Comparison of ENCODE assay signal across 1 cellular context in the genomic region with DNA sequence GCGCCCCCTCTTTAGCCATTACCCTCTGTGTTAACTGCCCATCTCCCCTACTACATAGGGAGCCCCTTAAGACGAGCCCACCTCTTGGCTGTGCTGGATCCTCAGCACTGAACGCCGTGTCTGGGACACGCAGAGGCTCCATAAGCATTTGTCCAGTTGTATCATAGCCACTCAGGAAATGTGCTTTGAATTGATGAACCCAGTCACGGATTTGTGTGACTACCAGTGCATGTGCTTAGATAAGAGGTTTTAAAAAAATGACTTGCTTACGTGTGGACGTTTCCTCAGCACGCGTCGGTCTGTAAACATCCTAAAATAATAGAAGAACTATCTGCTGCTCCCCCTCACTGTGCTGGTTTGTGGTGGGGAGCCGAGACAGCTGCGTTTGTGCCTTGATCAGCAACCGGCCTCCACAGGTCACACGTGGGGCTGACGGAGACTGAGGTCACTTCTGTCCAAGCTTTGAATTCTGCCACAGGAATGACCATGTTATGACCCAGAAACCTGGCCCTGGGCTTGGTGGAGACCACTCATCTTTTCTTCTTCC.
TF ChIP-seq lines count a peak whose summit lies in the region.

No MANE protein-coding gene starts in this region.

TF ChIP-seq in K562, 482 proteins besides CTCF, POLR2A, EP300 and RAD21 (continued from another document and continues in another):
- TF ChIP-seq ZBTB11 (CRISPR knock-in tag; IDR thresholded peaks at IDR 0.05) (no peak), MAFF (IDR thresholded peaks at IDR 0.05; ENCODE audit: low read length) (no peak), ZNF232 (CRISPR knock-in tag; IDR thresholded peaks at IDR 0.05) (no peak), TCF7 (IDR thresholded peaks at IDR 0.05; ENCODE audit: borderline replicate concordance) (no peak), ZNF175 (CRISPR knock-in tag; IDR thresholded peaks at IDR 0.05; ENCODE audit: low read depth) (peak; percentile 58; the same call in 1 of the 2 replicates), SNIP1 (IDR thresholded peaks at IDR 0.05; ENCODE audit: low read depth) (no peak), SIRT6 (IDR thresholded peaks at IDR 0.05; ENCODE audit: low read depth, low read length) (no peak), RBBP5 (IDR thresholded peaks at IDR 0.05; ENCODE audit: borderline replicate concordance, insufficient read depth, low read length, poor library complexity, severe bottlenecking) (no peak), TSC22D4 (tag; IDR thresholded peaks at IDR 0.05) (no peak), PTTG1 (tag; IDR thresholded peaks at IDR 0.05; ENCODE audit: low read depth) (no peak), BMI1 (IDR thresholded peaks at IDR 0.05; ENCODE audit: low read length) (no peak), FOXK1 (CRISPR knock-in tag; IDR thresholded peaks at IDR 0.05; ENCODE audit: borderline replicate concordance) (no peak), BRD9 (IDR thresholded peaks at IDR 0.05; ENCODE audit: low read depth, partially characterized antibody) (no peak), FOXM1 (IDR thresholded peaks at IDR 0.05; ENCODE audit: low read depth) (peak; percentile 66), FOXM1 (CRISPR knock-in tag; IDR thresholded peaks at IDR 0.05; ENCODE audit: low read depth) (no peak), ZNF197 (CRISPR knock-in tag; IDR thresholded peaks at IDR 0.05; ENCODE audit: low read depth) (no peak), GABPA (tag; conservative IDR thresholded peaks at IDR 0.05; ENCODE audit: low read depth) (no peak), RB1 (IDR thresholded peaks at IDR 0.05; ENCODE audit: low read depth) (no peak), ATF1 (CRISPR knock-in tag; IDR thresholded peaks at IDR 0.05) (no peak), ATF1 (tag; IDR thresholded peaks at IDR 0.05) (peak; percentile 87), GATAD2B (IDR thresholded peaks at IDR 0.05; ENCODE audit: borderline replicate concordance) (peak; percentile 59; the same call in 1 of the 2 replicates), HIVEP1 (CRISPR knock-in tag; IDR thresholded peaks at IDR 0.05) (no peak), BACH1 (tag; IDR thresholded peaks at IDR 0.05) (no peak), ELK1 (CRISPR knock-in tag; IDR thresholded peaks at IDR 0.05) (no peak), ZZZ3 (IDR thresholded peaks at IDR 0.05) (no peak), KAT8 (IDR thresholded peaks at IDR 0.05; ENCODE audit: low read depth) (no peak), ZNF551 (CRISPR knock-in tag; IDR thresholded peaks at IDR 0.05) (no peak), ZNF212 (CRISPR knock-in tag; IDR thresholded peaks at IDR 0.05) (no peak), CXXC5 (CRISPR knock-in tag; IDR thresholded peaks at IDR 0.05) (peak; percentile 77), TAF1 (IDR thresholded peaks at IDR 0.05; ENCODE audit: control insufficient read depth, extremely low read depth, insufficient read depth, low read length, severe bottlenecking) (no peak), DEAF1 (CRISPR knock-in tag; IDR thresholded peaks at IDR 0.05) (no peak), ZNF143 (CRISPR knock-in tag; IDR thresholded peaks at IDR 0.05) (no peak), ERF (CRISPR knock-in tag; IDR thresholded peaks at IDR 0.05) (no peak), JUND (IDR thresholded peaks at IDR 0.05; ENCODE audit: borderline replicate concordance, low read depth, low read length) (peak; percentile 53; the same call in 1 of the 2 replicates), JUND (tag; IDR thresholded peaks at IDR 0.05; ENCODE audit: borderline replicate concordance, low read depth, low read length) (peak; percentile 57; the same call in 1 of the 3 replicates), ZNF140 (CRISPR knock-in tag; IDR thresholded peaks at IDR 0.05) (no peak), ZNF717 (CRISPR knock-in tag; IDR thresholded peaks at IDR 0.05) (no peak), KDM4B (IDR thresholded peaks at IDR 0.05; ENCODE audit: borderline replicate concordance in 2 of 2, low read depth in 1 of 2) (no peak), CGGBP1 (CRISPR knock-in tag; IDR thresholded peaks at IDR 0.05) (no peak), MTA3 (IDR thresholded peaks at IDR 0.05; ENCODE audit: borderline replicate concordance) (no peak; the same call in 1 of the 2 replicates), U2AF1 (optimal IDR thresholded peaks at IDR 0.05; ENCODE audit: low read depth, low read length) (no peak), STAT5B (CRISPR knock-in tag; IDR thresholded peaks at IDR 0.05) (no peak), ZNF384 (IDR thresholded peaks at IDR 0.05; ENCODE audit: low read depth, low read length) (peak; percentile 98), SMARCE1 (IDR thresholded peaks at IDR 0.05) (peak; percentile 60), ZNF184 (CRISPR knock-in tag; IDR thresholded peaks at IDR 0.05) (no peak), KLF6 (CRISPR knock-in tag; IDR thresholded peaks at IDR 0.05; ENCODE audit: borderline replicate concordance) (no peak), FUS (optimal IDR thresholded peaks at IDR 0.05; ENCODE audit: low read depth, low read length) (no peak), ZNF277 (CRISPR knock-in tag; IDR thresholded peaks at IDR 0.05; ENCODE audit: borderline replicate concordance) (no peak), RFX1 (IDR thresholded peaks at IDR 0.05) (no peak), SMARCA5 (IDR thresholded peaks at IDR 0.05) (no peak)
- TF ChIP-seq, protein P1, sequence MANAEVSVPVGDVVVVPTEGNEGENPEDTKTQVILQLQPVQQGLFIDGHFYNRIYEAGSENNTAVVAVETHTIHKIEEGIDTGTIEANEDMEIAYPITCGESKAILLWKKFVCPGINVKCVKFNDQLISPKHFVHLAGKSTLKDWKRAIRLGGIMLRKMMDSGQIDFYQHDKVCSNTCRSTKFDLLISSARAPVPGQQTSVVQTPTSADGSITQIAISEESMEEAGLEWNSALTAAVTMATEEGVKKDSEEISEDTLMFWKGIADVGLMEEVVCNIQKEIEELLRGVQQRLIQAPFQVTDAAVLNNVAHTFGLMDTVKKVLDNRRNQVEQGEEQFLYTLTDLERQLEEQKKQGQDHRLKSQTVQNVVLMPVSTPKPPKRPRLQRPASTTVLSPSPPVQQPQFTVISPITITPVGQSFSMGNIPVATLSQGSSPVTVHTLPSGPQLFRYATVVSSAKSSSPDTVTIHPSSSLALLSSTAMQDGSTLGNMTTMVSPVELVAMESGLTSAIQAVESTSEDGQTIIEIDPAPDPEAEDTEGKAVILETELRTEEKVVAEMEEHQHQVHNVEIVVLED (CRISPR knock-in tag; IDR thresholded peaks at IDR 0.05), result 0 out of 2 replicates have a peak, but pooled peaks have one; percentile 21
- TF ChIP-seq, protein P2, sequence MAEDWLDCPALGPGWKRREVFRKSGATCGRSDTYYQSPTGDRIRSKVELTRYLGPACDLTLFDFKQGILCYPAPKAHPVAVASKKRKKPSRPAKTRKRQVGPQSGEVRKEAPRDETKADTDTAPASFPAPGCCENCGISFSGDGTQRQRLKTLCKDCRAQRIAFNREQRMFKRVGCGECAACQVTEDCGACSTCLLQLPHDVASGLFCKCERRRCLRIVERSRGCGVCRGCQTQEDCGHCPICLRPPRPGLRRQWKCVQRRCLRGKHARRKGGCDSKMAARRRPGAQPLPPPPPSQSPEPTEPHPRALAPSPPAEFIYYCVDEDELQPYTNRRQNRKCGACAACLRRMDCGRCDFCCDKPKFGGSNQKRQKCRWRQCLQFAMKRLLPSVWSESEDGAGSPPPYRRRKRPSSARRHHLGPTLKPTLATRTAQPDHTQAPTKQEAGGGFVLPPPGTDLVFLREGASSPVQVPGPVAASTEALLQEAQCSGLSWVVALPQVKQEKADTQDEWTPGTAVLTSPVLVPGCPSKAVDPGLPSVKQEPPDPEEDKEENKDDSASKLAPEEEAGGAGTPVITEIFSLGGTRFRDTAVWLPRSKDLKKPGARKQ (CRISPR knock-in tag; IDR thresholded peaks at IDR 0.05), result no peak
- TF ChIP-seq, protein P3, sequence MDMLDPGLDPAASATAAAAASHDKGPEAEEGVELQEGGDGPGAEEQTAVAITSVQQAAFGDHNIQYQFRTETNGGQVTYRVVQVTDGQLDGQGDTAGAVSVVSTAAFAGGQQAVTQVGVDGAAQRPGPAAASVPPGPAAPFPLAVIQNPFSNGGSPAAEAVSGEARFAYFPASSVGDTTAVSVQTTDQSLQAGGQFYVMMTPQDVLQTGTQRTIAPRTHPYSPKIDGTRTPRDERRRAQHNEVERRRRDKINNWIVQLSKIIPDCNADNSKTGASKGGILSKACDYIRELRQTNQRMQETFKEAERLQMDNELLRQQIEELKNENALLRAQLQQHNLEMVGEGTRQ (CRISPR knock-in tag; IDR thresholded peaks at IDR 0.05), result no peak
- TF ChIP-seq, protein P4, sequence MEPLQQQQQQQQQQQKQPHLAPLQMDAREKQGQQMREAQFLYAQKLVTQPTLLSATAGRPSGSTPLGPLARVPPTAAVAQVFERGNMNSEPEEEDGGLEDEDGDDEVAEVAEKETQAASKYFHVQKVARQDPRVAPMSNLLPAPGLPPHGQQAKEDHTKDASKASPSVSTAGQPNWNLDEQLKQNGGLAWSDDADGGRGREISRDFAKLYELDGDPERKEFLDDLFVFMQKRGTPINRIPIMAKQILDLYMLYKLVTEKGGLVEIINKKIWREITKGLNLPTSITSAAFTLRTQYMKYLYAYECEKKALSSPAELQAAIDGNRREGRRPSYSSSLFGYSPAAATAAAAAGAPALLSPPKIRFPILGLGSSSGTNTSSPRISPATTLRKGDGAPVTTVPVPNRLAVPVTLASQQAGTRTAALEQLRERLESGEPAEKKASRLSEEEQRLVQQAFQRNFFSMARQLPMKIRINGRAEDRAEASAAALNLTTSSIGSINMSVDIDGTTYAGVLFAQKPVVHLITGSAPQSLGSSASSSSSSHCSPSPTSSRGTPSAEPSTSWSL (CRISPR knock-in tag; IDR thresholded peaks at IDR 0.05; ENCODE audit: borderline replicate concordance), result no peak
- TF ChIP-seq, protein P5, sequence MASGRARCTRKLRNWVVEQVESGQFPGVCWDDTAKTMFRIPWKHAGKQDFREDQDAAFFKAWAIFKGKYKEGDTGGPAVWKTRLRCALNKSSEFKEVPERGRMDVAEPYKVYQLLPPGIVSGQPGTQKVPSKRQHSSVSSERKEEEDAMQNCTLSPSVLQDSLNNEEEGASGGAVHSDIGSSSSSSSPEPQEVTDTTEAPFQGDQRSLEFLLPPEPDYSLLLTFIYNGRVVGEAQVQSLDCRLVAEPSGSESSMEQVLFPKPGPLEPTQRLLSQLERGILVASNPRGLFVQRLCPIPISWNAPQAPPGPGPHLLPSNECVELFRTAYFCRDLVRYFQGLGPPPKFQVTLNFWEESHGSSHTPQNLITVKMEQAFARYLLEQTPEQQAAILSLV (tag; IDR thresholded peaks at IDR 0.05), result no peak
